In genomic region chr9:123753011-123753410, GRCh38 we compare ENCODE assay signal across 2 cellular contexts.
TF ChIP-seq lines count a peak whose summit lies in the region.

No MANE protein-coding gene starts in this region.

TF ChIP-seq in IMR-90, 13 proteins besides CTCF, POLR2A, EP300 and RAD21 (continued from another document):
- TF ChIP-seq, protein P1, sequence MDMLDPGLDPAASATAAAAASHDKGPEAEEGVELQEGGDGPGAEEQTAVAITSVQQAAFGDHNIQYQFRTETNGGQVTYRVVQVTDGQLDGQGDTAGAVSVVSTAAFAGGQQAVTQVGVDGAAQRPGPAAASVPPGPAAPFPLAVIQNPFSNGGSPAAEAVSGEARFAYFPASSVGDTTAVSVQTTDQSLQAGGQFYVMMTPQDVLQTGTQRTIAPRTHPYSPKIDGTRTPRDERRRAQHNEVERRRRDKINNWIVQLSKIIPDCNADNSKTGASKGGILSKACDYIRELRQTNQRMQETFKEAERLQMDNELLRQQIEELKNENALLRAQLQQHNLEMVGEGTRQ (IDR thresholded peaks at IDR 0.05; ENCODE audit: low read depth, low read length), result no peak
- TF ChIP-seq SMC3 (IDR thresholded peaks at IDR 0.05; ENCODE audit: low read depth, low read length), result no peak
- TF ChIP-seq CHD1 (IDR thresholded peaks at IDR 0.05; ENCODE audit: low read depth, low read length), result no peak
- no peak for TF ChIP-seq MAFK (IDR thresholded peaks at IDR 0.05; ENCODE audit: low read depth, low read length)
- no peak for TF ChIP-seq ELK1 (IDR thresholded peaks at IDR 0.05; ENCODE audit: borderline replicate concordance, low read depth, low read length)
- no peak for TF ChIP-seq RFX5 (IDR thresholded peaks at IDR 0.05; ENCODE audit: low read depth, low read length)
- TF ChIP-seq FOS (IDR thresholded peaks at IDR 0.05; ENCODE audit: low read depth, low read length), result no peak
- no peak for TF ChIP-seq MXI1 (IDR thresholded peaks at IDR 0.05; ENCODE audit: borderline replicate concordance, low read depth, low read length)
- TF ChIP-seq MAZ (IDR thresholded peaks at IDR 0.05; ENCODE audit: borderline replicate concordance, low read depth, low read length), result no peak

TF ChIP-seq in WTC11, 78 proteins besides CTCF, POLR2A, EP300 and RAD21 (continued from another document):
- no peak for TF ChIP-seq ATF6 (CRISPR knock-in tag; IDR thresholded peaks at IDR 0.05)
- TF ChIP-seq NFYB (CRISPR knock-in tag; conservative IDR thresholded peaks at IDR 0.05; ENCODE audit: low read depth), result no peak
- TF ChIP-seq, protein P2, sequence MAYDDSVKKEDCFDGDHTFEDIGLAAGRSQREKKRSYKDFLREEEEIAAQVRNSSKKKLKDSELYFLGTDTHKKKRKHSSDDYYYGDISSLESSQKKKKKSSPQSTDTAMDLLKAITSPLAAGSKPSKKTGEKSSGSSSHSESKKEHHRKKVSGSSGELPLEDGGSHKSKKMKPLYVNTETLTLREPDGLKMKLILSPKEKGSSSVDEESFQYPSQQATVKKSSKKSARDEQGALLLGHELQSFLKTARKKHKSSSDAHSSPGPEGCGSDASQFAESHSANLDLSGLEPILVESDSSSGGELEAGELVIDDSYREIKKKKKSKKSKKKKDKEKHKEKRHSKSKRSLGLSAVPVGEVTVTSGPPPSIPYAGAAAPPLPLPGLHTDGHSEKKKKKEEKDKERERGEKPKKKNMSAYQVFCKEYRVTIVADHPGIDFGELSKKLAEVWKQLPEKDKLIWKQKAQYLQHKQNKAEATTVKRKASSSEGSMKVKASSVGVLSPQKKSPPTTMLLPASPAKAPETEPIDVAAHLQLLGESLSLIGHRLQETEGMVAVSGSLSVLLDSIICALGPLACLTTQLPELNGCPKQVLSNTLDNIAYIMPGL (CRISPR knock-in tag; IDR thresholded peaks at IDR 0.05), result no peak
- TF ChIP-seq NFATC4 (CRISPR knock-in tag; IDR thresholded peaks at IDR 0.05), result no peak
TF ChIP-seq in WTC11: peak in this region for 0.
